Comparison of ENCODE assay signal across 13 cellular contexts in genomic region chr10:6195891-6196290, GRCh38. TPM values are rescaled to one million over a fixed set of nuclear protein-coding genes. Genes with fewer than 3 reads are reported as not detected.
DNase-seq lines count a peak whose midpoint lies in the region; ATAC-seq and TF ChIP-seq lines count a peak whose summit lies in the region.
"Had no signal": no experiment of that assay in that cellular context is flagged by ENCODE, and none has a peak within 500 bp of the region (broad histone marks: within the 10 kb centered on the region; RNA-seq: fewer than 3 reads in every experiment).

No MANE protein-coding gene starts in this region.

- no peaks in the 10 kb centered on the region for H3K27me3 ChIP-seq in dorsolateral prefrontal cortex
- no peaks in the 10 kb centered on the region for H3K27me3 ChIP-seq in uterus
- no peaks in the 10 kb centered on the region for H3K27me3 ChIP-seq in CD8-positive, alpha-beta T cell (ENCODE audit: insufficient read depth, low read length)
- H3K27me3 ChIP-seq: SJCRH30 had no signal

- no peak for TF ChIP-seq POLR2A in uterus (IDR thresholded peaks at IDR 0.05)

- POLR2A ChIA-PET in activated naive CD8-positive, alpha-beta T cell treated with anti-CD3 and anti-CD28 coated beads, Interleukin-2, amount 10 ng/mL, durations not matched to agents 7 days and 5 days (lab: Charles Lee), result no interaction called here
- POLR2A ChIA-PET in CD8-positive, alpha-beta T cell (lab: Charles Lee), result interaction anchor here (0.6 to 1.3 kb wide), 2 partner anchors 17 to 43 kb away, joined by 3 read pairs; no protein-coding TSS in a partner anchor

- peaks cover 32% of the 10 kb centered on the region for H3K4me1 Mint-ChIP-seq in activated naive CD8-positive, alpha-beta T cell treated with anti-CD3 and anti-CD28 coated beads, Interleukin-2, amount 10 ng/mL, durations not matched to agents 7 days and 5 days
- peaks cover 52% of the 10 kb centered on the region for H3K4me1 Mint-ChIP-seq in activated naive CD8-positive, alpha-beta T cell treated with anti-CD3 and anti-CD28 coated beads for 36 hours
- peaks cover 17% of the 10 kb centered on the region for H3K4me1 Mint-ChIP-seq in CD8-positive, alpha-beta T cell (ENCODE audit: low read depth)

- no peaks in the 10 kb centered on the region for H3K36me3 ChIP-seq in uterus
- no peaks in the 10 kb centered on the region for H3K36me3 ChIP-seq in CD8-positive, alpha-beta T cell (ENCODE audit: insufficient read depth, low read length)
- H3K36me3 ChIP-seq: SJCRH30 had no signal

- H3K4me1 ChIP-seq in uterus, result peaks cover 2 to 4% of the 10 kb centered on the region in 2 donors
- no peaks in the 10 kb centered on the region for H3K4me1 ChIP-seq in CD8-positive, alpha-beta T cell (ENCODE audit: insufficient read depth, low read length)

- no peak for DNase-seq in activated naive CD8-positive, alpha-beta T cell treated with anti-CD3 and anti-CD28 coated beads, Interleukin-2, amount 10 ng/mL, durations not matched to agents 7 days and 5 days
- DNase-seq in activated naive CD8-positive, alpha-beta T cell treated with anti-CD3 and anti-CD28 coated beads for 36 hours, result no peak
- no peak for DNase-seq in dorsolateral prefrontal cortex
- DNase-seq in mucosa of gallbladder (ENCODE audit: low spot score), result peak; percentile 34
- peak; percentile 46 to 51 for DNase-seq in uterus
- no peak for DNase-seq in SKM-1 treated with dmso at 0.1 percent for 144 hours (lab: John Stamatoyannopoulos, UW; ENCODE audit: unreplicated experiment)
- DNase-seq in CD8-positive, alpha-beta T cell, result no peak
- DNase-seq: cerebellar nuclear complex, mammary epithelial cell, NCI-H1092 treated with DMSO at 0.1 percent for 48 hours, NCI-H524, SJCRH30 had no signal

- H3K9me3 Mint-ChIP-seq in activated naive CD8-positive, alpha-beta T cell treated with anti-CD3 and anti-CD28 coated beads, Interleukin-2, amount 10 ng/mL, durations not matched to agents 7 days and 5 days, result no peaks in the 10 kb centered on the region
- no peaks in the 10 kb centered on the region for H3K9me3 Mint-ChIP-seq in activated naive CD8-positive, alpha-beta T cell treated with anti-CD3 and anti-CD28 coated beads for 36 hours
- H3K9me3 Mint-ChIP-seq in CD8-positive, alpha-beta T cell, result no peaks in the 10 kb centered on the region

- TF ChIP-seq CTCF in dorsolateral prefrontal cortex (IDR thresholded peaks at IDR 0.05 in 54 of 56, conservative IDR thresholded peaks at IDR 0.05 in 2 of 56; ENCODE audit: low read depth in 1 of 56, partially characterized antibody in 56 of 56) (no peak), uterus (IDR thresholded peaks at IDR 0.05) (no peak)
- no peak for TF ChIP-seq CTCF in CD8-positive, alpha-beta T cell (IDR thresholded peaks at IDR 0.05)

- intact Hi-C loops in dorsolateral prefrontal cortex (cut with DNase I), result no loop called here
- intact Hi-C loops in uterus (cut with DNase I; ENCODE audit: low total_unique reads), result no loop called here
- intact Hi-C loops in CD8-positive, alpha-beta T cell (cut with DNase I, micrococcal nuclease), result loop anchor here in 1 of 2 experiments (10.0 kb wide), 1 partner anchor 489 kb away; no protein-coding TSS in a partner anchor

- H3K9me3 ChIP-seq in uterus, result no peaks in the 10 kb centered on the region
- no peaks in the 10 kb centered on the region for H3K9me3 ChIP-seq in CD8-positive, alpha-beta T cell (ENCODE audit: low read length)
- H3K9me3 ChIP-seq: SJCRH30 had no signal

- H3K4me3 Mint-ChIP-seq in activated naive CD8-positive, alpha-beta T cell treated with anti-CD3 and anti-CD28 coated beads, Interleukin-2, amount 10 ng/mL, durations not matched to agents 7 days and 5 days, result peak overlapping the region; percentile 44
- no peak overlapping the region for H3K4me3 Mint-ChIP-seq in activated naive CD8-positive, alpha-beta T cell treated with anti-CD3 and anti-CD28 coated beads for 36 hours
- no peak overlapping the region for H3K4me3 Mint-ChIP-seq in CD8-positive, alpha-beta T cell

- CTCF ChIA-PET in CD8-positive, alpha-beta T cell (lab: Charles Lee), result interaction anchor here (1.3 to 2.8 kb wide), 2 partner anchors 105 to 206 kb away, joined by 3 to 15 read pairs; no protein-coding TSS in a partner anchor

- no peaks in the 10 kb centered on the region for H3K27me3 Mint-ChIP-seq in activated naive CD8-positive, alpha-beta T cell treated with anti-CD3 and anti-CD28 coated beads, Interleukin-2, amount 10 ng/mL, durations not matched to agents 7 days and 5 days
- H3K27me3 Mint-ChIP-seq in activated naive CD8-positive, alpha-beta T cell treated with anti-CD3 and anti-CD28 coated beads for 36 hours, result no peaks in the 10 kb centered on the region
- no peaks in the 10 kb centered on the region for H3K27me3 Mint-ChIP-seq in CD8-positive, alpha-beta T cell (ENCODE audit: low read depth)

- peaks cover 7% of the 10 kb centered on the region for H3K36me3 Mint-ChIP-seq in activated naive CD8-positive, alpha-beta T cell treated with anti-CD3 and anti-CD28 coated beads, Interleukin-2, amount 10 ng/mL, durations not matched to agents 7 days and 5 days
- H3K36me3 Mint-ChIP-seq in activated naive CD8-positive, alpha-beta T cell treated with anti-CD3 and anti-CD28 coated beads for 36 hours, result peaks cover 19% of the 10 kb centered on the region
- H3K36me3 Mint-ChIP-seq in CD8-positive, alpha-beta T cell, result peaks cover 3% of the 10 kb centered on the region

- no peak for ATAC-seq in activated naive CD8-positive, alpha-beta T cell treated with anti-CD3 and anti-CD28 coated beads, Interleukin-2, amount 10 ng/mL, durations not matched to agents 7 days and 5 days (ENCODE audit: low read depth)
- ATAC-seq in GM19467 (IDR thresholded peaks at IDR 0.05; ENCODE audit: unreplicated experiment), result no peak
- no peak for ATAC-seq in CD8-positive, alpha-beta T cell

- H3K27ac ChIP-seq in dorsolateral prefrontal cortex, result peak overlapping the region in 55 of 59 donors; percentile 8 to 85 (median 66)
- H3K27ac ChIP-seq in uterus, result peak overlapping the region; percentile 73 to 81
- no peak overlapping the region for H3K27ac ChIP-seq in CD8-positive, alpha-beta T cell (ENCODE audit: low read depth, low read length)
- H3K27ac ChIP-seq: SJCRH30 had no signal

- H3K27ac Mint-ChIP-seq in activated naive CD8-positive, alpha-beta T cell treated with anti-CD3 and anti-CD28 coated beads, Interleukin-2, amount 10 ng/mL, durations not matched to agents 7 days and 5 days, result peak overlapping the region; percentile 42
- H3K27ac Mint-ChIP-seq in activated naive CD8-positive, alpha-beta T cell treated with anti-CD3 and anti-CD28 coated beads for 36 hours, result no peak overlapping the region
- H3K27ac Mint-ChIP-seq in CD8-positive, alpha-beta T cell, result no peak overlapping the region

- H3K4me3 ChIP-seq in dorsolateral prefrontal cortex (no peak overlapping the region), uterus (no peak overlapping the region)
- no peak overlapping the region for H3K4me3 ChIP-seq in CD8-positive, alpha-beta T cell (ENCODE audit: low read depth, low read length)
- H3K4me3 ChIP-seq: SJCRH30 had no signal

RNA-seq across cellular contexts. Expression of gene PFKFB3, which starts 6.8 kb away (rescaled TPM):
- total RNA-seq in activated naive CD8-positive, alpha-beta T cell treated with anti-CD3 and anti-CD28 coated beads, Interleukin-2, amount 10 ng/mL, durations not matched to agents 7 days and 5 days, result 10 to 100 TPM; 75.1 to 77.2 TPM
- 10 to 100 TPM; 72.6 to 73.0 TPM for total RNA-seq in activated naive CD8-positive, alpha-beta T cell treated with anti-CD3 and anti-CD28 coated beads for 36 hours
- total RNA-seq in dorsolateral prefrontal cortex, result 100 to 1,000 TPM in 97 of 120 experiments, 10 to 100 TPM in 23; 82.4 to 323 (median 122) TPM
- 100 TPM for total RNA-seq in mucosa of gallbladder
- 10 to 100 TPM in 3 of 4 donors, 1 to 10 TPM in 1; 7.4 to 54.5 (median 14.7) TPM for total RNA-seq in uterus
- 100 to 1,000 TPM; 221 to 233 TPM for total RNA-seq in CD8-positive, alpha-beta T cell

Comparison
In these comparisons a context has a peak if more than half of its experiments do, and no peak if none do; other contexts are left out.
1. DNase-seq: peak in mucosa of gallbladder (single experiment) and uterus (2 of 2); none in activated naive CD8-positive, alpha-beta T cell treated with anti-CD3 and anti-CD28 coated beads, Interleukin-2, amount 10 ng/mL, durations not matched to agents 7 days and 5 days (single experiment), activated naive CD8-positive, alpha-beta T cell treated with anti-CD3 and anti-CD28 coated beads for 36 hours (single experiment), dorsolateral prefrontal cortex (0 of 10), SKM-1 treated with dmso at 0.1 percent for 144 hours (single experiment) and CD8-positive, alpha-beta T cell (0 of 7).